In genomic region chr4:88478247-88478646, GRCh38 we compare ENCODE assay signal across 34 cellular contexts.
"Had no signal": no experiment of that assay in that cellular context is flagged by ENCODE, and none has a peak within 500 bp of the region (broad histone marks: within the 10 kb centered on the region; RNA-seq: fewer than 3 reads in every experiment).

No MANE protein-coding gene starts in this region.

- H3K4me2 ChIP-seq: KMS-11 had no signal

- H3K36me3 ChIP-seq: MG63 had no signal

- H3K27ac ChIP-seq: KMS-11 had no signal

- DNase-seq: Karpas-422, Kasumi-1, MG63, MM.1S, MV-4-11, NCI-H1048, NCI-H1092, NCI-H1092 treated with DMSO at 0.1 percent for 48 hours, NCI-H1105, NCI-H1105 treated with DMSO at 0.1 percent for 48 hours, NCI-H1417, NCI-H1417 treated with DMSO at 0.1 percent for 48 hours, NCI-H1436, NCI-H1436 treated with DMSO at 0.1 percent for 48 hours, NCI-H146, NCI-H1694, NCI-H1694 treated with DMSO at 0.1 percent for 48 hours, NCI-H187, NCI-H187 treated with DMSO at 0.1 percent for 48 hours, NCI-H1930, NCI-H2029, NCI-H2029 treated with DMSO at 0.1 percent for 48 hours, NCI-H2081, NCI-H2081 treated with DMSO at 0.1 percent for 48 hours, NCI-H2107, NCI-H2171, NCI-H2171 treated with DMSO at 0.1 percent for 48 hours, NCI-H2227 treated with DMSO at 0.1 percent for 48 hours, NCI-H226, NCI-H345, NCI-H446, NCI-H446 treated with DMSO at 0.1 percent for 48 hours, NCI-H510A had no signal

- H3K9ac ChIP-seq: KMS-11 had no signal

- H3K9me3 ChIP-seq: MG63 had no signal

- H3K27me3 ChIP-seq: MG63 had no signal

- H3K4me3 ChIP-seq: MG63 had no signal
